23 cellular contexts compared by ENCODE assay signal in the genomic region with DNA sequence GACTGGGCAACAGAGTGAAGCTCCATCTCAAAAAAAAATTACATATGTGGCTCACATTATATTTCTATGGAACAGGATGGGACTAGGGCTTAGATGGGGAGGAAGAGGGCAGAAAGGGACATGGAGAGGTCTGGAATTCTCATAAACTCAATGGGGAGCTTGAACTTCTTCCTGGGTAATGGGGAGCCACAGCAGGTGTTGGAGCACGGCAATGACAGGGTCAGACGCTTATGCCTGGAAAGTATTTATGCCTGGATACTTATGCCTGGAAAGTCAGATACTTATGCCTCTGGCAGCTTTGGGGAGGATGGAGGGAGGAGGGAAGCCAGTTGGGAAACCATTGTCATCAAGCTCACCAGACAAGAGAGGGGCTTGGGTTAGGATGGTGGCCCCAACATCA. TPM values are rescaled to one million over a fixed set of nuclear protein-coding genes. Genes with fewer than 3 reads are reported as not detected.
A peak's percentile ranks its signal among the peaks of the same experiment; 100 is the strongest.
DNase-seq lines count a peak whose midpoint lies in the region; FAIRE-seq and TF ChIP-seq lines count a peak whose summit lies in the region.
"Had no signal": no experiment of that assay in that cellular context is flagged by ENCODE, and none has a peak within 500 bp of the region (broad histone marks: within the 10 kb centered on the region; RNA-seq: fewer than 3 reads in every experiment).

No MANE protein-coding gene starts in this region.

- no peaks in the 10 kb centered on the region for H4K20me1 ChIP-seq in astrocyte (ENCODE audit: insufficient read depth, low read length)
- no peaks in the 10 kb centered on the region for H4K20me1 ChIP-seq in H1 (replicated peaks in 1 of 2; ENCODE audit: control insufficient read depth in 1 of 2, insufficient read depth in 2 of 2, low read length in 2 of 2)
- H4K20me1 ChIP-seq: BLaER1 had no signal

- no peak overlapping the region for H2AFZ ChIP-seq in astrocyte (ENCODE audit: low read depth, low read length)
- no peak overlapping the region for H2AFZ ChIP-seq in H1 (ENCODE audit: low read length)

- TF ChIP-seq CTCF in astrocyte (IDR thresholded peaks at IDR 0.05; ENCODE audit: insufficient read depth, low read depth, low read length) (no peak), H1 (IDR thresholded peaks at IDR 0.05; ENCODE audit: control extremely low read depth in 1 of 3, insufficient read depth in 1 of 3, low read depth in 1 of 3, low read length in 3 of 3) (no peak), Caco-2 (IDR thresholded peaks at IDR 0.05; ENCODE audit: insufficient read depth in 1 of 2, low read depth in 1 of 2, low read length in 1 of 2, severe bottlenecking in 1 of 2, unreplicated experiment in 1 of 2) (no peak)

- H3K27ac Mint-ChIP-seq in activated CD4-positive, alpha-beta T cell treated with anti-CD3 and anti-CD28 coated beads, Interleukin-2, amount 10 ng/mL, durations not matched to agents 7 days and 5 days, result peak overlapping the region; percentile 33
- H3K27ac Mint-ChIP-seq in astrocyte (ENCODE audit: unreplicated experiment), result peak overlapping the region; percentile 53
- H3K27ac Mint-ChIP-seq in Caco-2 (ENCODE audit: unreplicated experiment), result no peak overlapping the region
- H3K27ac Mint-ChIP-seq: CD4-positive, CD25-positive, alpha-beta regulatory T cell; CD8-positive, alpha-beta memory T cell had no signal

- H3K23ac ChIP-seq in H1 (ENCODE audit: insufficient read length), result no peak overlapping the region

- H3K79me2 ChIP-seq in astrocyte (ENCODE audit: insufficient read depth, low read length), result no peaks in the 10 kb centered on the region
- no peaks in the 10 kb centered on the region for H3K79me2 ChIP-seq in H1 (ENCODE audit: control insufficient read depth in 1 of 2, insufficient read depth in 2 of 2, low read length in 2 of 2)

- no peak overlapping the region for H2BK5ac ChIP-seq in H1 (ENCODE audit: low read depth, low read length)

- H3K4me1 Mint-ChIP-seq in activated CD4-positive, alpha-beta T cell treated with anti-CD3 and anti-CD28 coated beads, Interleukin-2, amount 10 ng/mL, durations not matched to agents 7 days and 5 days, result no peaks in the 10 kb centered on the region
- H3K4me1 Mint-ChIP-seq in astrocyte (ENCODE audit: low read depth, unreplicated experiment) (no peaks in the 10 kb centered on the region), Caco-2 (ENCODE audit: low read depth, unreplicated experiment) (no peaks in the 10 kb centered on the region)
- H3K4me1 Mint-ChIP-seq: CD14-positive monocyte; CD4-positive, alpha-beta memory T cell; CD4-positive, CD25-positive, alpha-beta regulatory T cell; CD8-positive, alpha-beta memory T cell had no signal

- TF ChIP-seq EP300 in H1 (IDR thresholded peaks at IDR 0.05; ENCODE audit: borderline replicate concordance in 1 of 2, low read depth in 2 of 2, low read length in 2 of 2), result no peak

- no peak overlapping the region for H4K5ac ChIP-seq in H1 (ENCODE audit: insufficient read length, low read depth, low read length)

- 81% methylated on average over 2 of the region's 2 CpGs; no CpG with 5 or more reads in 1 of the 2 experiments for WGBS in H1 (ENCODE audit: extremely low coverage in 1 of 2, insufficient coverage in 1 of 2, insufficient read length in 1 of 2, insufficient replicate concordance in 2 of 2, low coverage in 1 of 2, low lambda C conversion rate in 2 of 2, missing lambda C conversion rate in 1 of 2), 2 experiments

- no peak overlapping the region for H3K4me2 ChIP-seq in astrocyte (ENCODE audit: low read length)
- no peak overlapping the region for H3K4me2 ChIP-seq in H1 (ENCODE audit: insufficient read depth in 1 of 2, low read depth in 2 of 2, low read length in 2 of 2)
- H3K4me2 ChIP-seq: BLaER1 had no signal

- H2BK12ac ChIP-seq in H1 (ENCODE audit: low read depth, low read length), result no peak overlapping the region

- no peak overlapping the region for H4K8ac ChIP-seq in H1 (ENCODE audit: extremely low read depth, insufficient read depth, low read length)

- H3K56ac ChIP-seq in H1 (replicated peaks; ENCODE audit: insufficient read length, low read depth, low read length), result no peak overlapping the region

- FAIRE-seq in astrocyte (lab: Jason Lieb, UNC) (no peak), H1 (lab: Jason Lieb, UNC) (no peak)
- FAIRE-seq: D721Med, G401.6, GM12891 had no signal

- H3K4me3 ChIP-seq in astrocyte (ENCODE audit: insufficient read depth, low read depth, low read length) (no peak overlapping the region), H1 (ENCODE audit: extremely low read depth in 1 of 4, insufficient read depth in 2 of 4, low read depth in 3 of 4, low read length in 4 of 4) (no peak overlapping the region), Caco-2 (ENCODE audit: low read depth, low read length) (no peak overlapping the region)
- H3K4me3 ChIP-seq: BLaER1 had no signal

- H3K23me2 ChIP-seq in H1 (ENCODE audit: low read depth, low read length), result no peaks in the 10 kb centered on the region

- no peaks in the 10 kb centered on the region for H3K36me3 Mint-ChIP-seq in activated CD4-positive, alpha-beta T cell treated with anti-CD3 and anti-CD28 coated beads, Interleukin-2, amount 10 ng/mL, durations not matched to agents 7 days and 5 days (ENCODE audit: low read depth)
- no peaks in the 10 kb centered on the region for H3K36me3 Mint-ChIP-seq in astrocyte (ENCODE audit: low read depth, unreplicated experiment)
- H3K36me3 Mint-ChIP-seq in Caco-2 (ENCODE audit: insufficient read depth, unreplicated experiment), result no peaks in the 10 kb centered on the region
- H3K36me3 Mint-ChIP-seq: CD14-positive monocyte; CD4-positive, alpha-beta memory T cell; CD4-positive, CD25-positive, alpha-beta regulatory T cell; CD8-positive, alpha-beta memory T cell had no signal

- no peaks in the 10 kb centered on the region for H3K9me3 Mint-ChIP-seq in activated CD4-positive, alpha-beta T cell treated with anti-CD3 and anti-CD28 coated beads, Interleukin-2, amount 10 ng/mL, durations not matched to agents 7 days and 5 days
- no peaks in the 10 kb centered on the region for H3K9me3 Mint-ChIP-seq in astrocyte (ENCODE audit: unreplicated experiment)
- no peaks in the 10 kb centered on the region for H3K9me3 Mint-ChIP-seq in Caco-2 (ENCODE audit: unreplicated experiment)
- H3K9me3 Mint-ChIP-seq: CD4-positive, alpha-beta memory T cell; CD8-positive, alpha-beta memory T cell had no signal

- H3K4ac ChIP-seq in H1 (replicated peaks; ENCODE audit: insufficient read length, low read depth, low read length), result no peak overlapping the region

- H3K9me3 ChIP-seq in astrocyte (ENCODE audit: insufficient read depth, low read depth, low read length) (no peaks in the 10 kb centered on the region), H1 (ENCODE audit: insufficient read depth in 2 of 2, low read depth in 1 of 2, low read length in 1 of 2) (no peaks in the 10 kb centered on the region), Caco-2 (no peaks in the 10 kb centered on the region)
- H3K9me3 ChIP-seq: BE2C, BLaER1 had no signal

- CTCF ChIA-PET in activated CD4-positive, alpha-beta T cell treated with anti-CD3 and anti-CD28 coated beads, Interleukin-2, amount 10 ng/mL, durations not matched to agents 7 days and 5 days (lab: Charles Lee), result interaction anchor here (1.8 kb wide), 1 partner anchor 9 kb away, joined by 6 read pairs; no protein-coding TSS in a partner anchor
- CTCF ChIA-PET in H1 (lab: Charles Lee; ENCODE audit: partially characterized antibody) (interaction anchor here (0.7 to 17.3 kb wide), 27 partner anchors 11 to 567 kb away, joined by 3 to 365 read pairs (median 8); partner anchors contain the start of gene TRRAP), Caco-2 (lab: Charles Lee) (interaction anchor here (1.0 kb wide), 1 partner anchor 61 kb away, joined by 3 read pairs; no protein-coding TSS in a partner anchor)

- no peaks in the 10 kb centered on the region for H3K79me1 ChIP-seq in H1 (ENCODE audit: low read depth, low read length)

- no peak overlapping the region for H3K27ac ChIP-seq in astrocyte (ENCODE audit: low read depth, low read length)
- H3K27ac ChIP-seq in H1 (ENCODE audit: low read depth, low read length), result no peak overlapping the region
- H3K27ac ChIP-seq: 22Rv1, BLaER1 had no signal

- no peak overlapping the region for H2AK5ac ChIP-seq in H1 (ENCODE audit: low read depth, low read length)

- H2BK15ac ChIP-seq in H1 (ENCODE audit: low read length), result no peak overlapping the region

- H3K4me1 ChIP-seq in astrocyte (ENCODE audit: insufficient read depth, low read length) (peaks cover 3% of the 10 kb centered on the region), H1 (replicated peaks in 1 of 4; ENCODE audit: control insufficient read depth in 3 of 4, insufficient read depth in 4 of 4, low read length in 3 of 4) (peaks cover 0 to 5% (median 2%) of the 10 kb centered on the region in 4 experiments; a peak in 4 of 7 replicates), Caco-2 (no peaks in the 10 kb centered on the region)
- H3K4me1 ChIP-seq: BE2C had no signal

- no peak for DNase-seq in activated CD4-positive, alpha-beta T cell treated with anti-CD3 and anti-CD28 coated beads, Interleukin-2, amount 10 ng/mL, durations not matched to agents 7 days and 5 days
- DNase-seq in activated CD4-positive, alpha-beta T cell treated with anti-CD3 and anti-CD28 coated beads for 4 hours, result no peak
- no peak for DNase-seq in astrocyte (ENCODE audit: low read depth)
- no peak for DNase-seq in H1 (ENCODE audit: low read depth in 1 of 2, low spot score in 2 of 2)
- DNase-seq in Caco-2, result no peak
- no peak for DNase-seq in amniotic stem cell (lab: John Stamatoyannopoulos, UW)
- DNase-seq: ACHN; BE2C; C1 segment of cervical spinal cord; Calu3; CD4-positive, alpha-beta memory T cell; CD4-positive, CD25-positive, alpha-beta regulatory T cell; CD8-positive, alpha-beta memory T cell; COR-L47; DMS79 treated with DMSO at 0.1 percent for 48 hours; GF-D8 had no signal

- TF ChIP-seq RAD21 in H1 (IDR thresholded peaks at IDR 0.05 in 1 of 2, conservative IDR thresholded peaks at IDR 0.05 in 1 of 2; ENCODE audit: low read depth in 2 of 2, low read length in 2 of 2), result no peak

- H3K27me3 Mint-ChIP-seq in activated CD4-positive, alpha-beta T cell treated with anti-CD3 and anti-CD28 coated beads, Interleukin-2, amount 10 ng/mL, durations not matched to agents 7 days and 5 days, result no peaks in the 10 kb centered on the region
- H3K27me3 Mint-ChIP-seq in astrocyte (ENCODE audit: low read depth, unreplicated experiment), result peaks cover 21% of the 10 kb centered on the region
- no peaks in the 10 kb centered on the region for H3K27me3 Mint-ChIP-seq in Caco-2 (ENCODE audit: insufficient read depth, unreplicated experiment)

- no TSS peak for BruUV-seq in Caco-2 (replicated peaks; lab: Mats Ljungman, UMichigan)

- no peak overlapping the region for H3K14ac ChIP-seq in H1 (ENCODE audit: insufficient read length)

- H3K4me3 Mint-ChIP-seq in activated CD4-positive, alpha-beta T cell treated with anti-CD3 and anti-CD28 coated beads, Interleukin-2, amount 10 ng/mL, durations not matched to agents 7 days and 5 days, result no peak overlapping the region
- H3K4me3 Mint-ChIP-seq in astrocyte (ENCODE audit: unreplicated experiment) (no peak overlapping the region), Caco-2 (ENCODE audit: unreplicated experiment) (no peak overlapping the region)
- H3K4me3 Mint-ChIP-seq: CD14-positive monocyte; CD4-positive, alpha-beta memory T cell; CD4-positive, CD25-positive, alpha-beta regulatory T cell; CD8-positive, alpha-beta memory T cell had no signal

- H3K9ac ChIP-seq in astrocyte (ENCODE audit: low read length), result no peak overlapping the region
- no peak overlapping the region for H3K9ac ChIP-seq in H1 (replicated peaks in 1 of 4; ENCODE audit: extremely low read depth in 1 of 4, low read depth in 3 of 4, low read length in 3 of 4)
- H3K9ac ChIP-seq: BLaER1 had no signal

- TF ChIP-seq POLR2A in H1 (IDR thresholded peaks at IDR 0.05; ENCODE audit: control extremely low read depth in 1 of 2, low read depth in 2 of 2, low read length in 2 of 2), result no peak

- no peak overlapping the region for H2BK120ac ChIP-seq in H1 (replicated peaks; ENCODE audit: low read depth, low read length)

- H3K18ac ChIP-seq in H1 (ENCODE audit: extremely low read depth, low read length), result no peak overlapping the region

- intact Hi-C loops in Caco-2 (cut with micrococcal nuclease; ENCODE audit: unreplicated experiment), result no loop called here

- H3K27me3 ChIP-seq in astrocyte (ENCODE audit: insufficient read depth, low read length) (no peaks in the 10 kb centered on the region), H1 (replicated peaks in 1 of 4; ENCODE audit: control insufficient read depth in 3 of 4, extremely low read depth in 1 of 4, insufficient read depth in 3 of 4, low read length in 3 of 4) (no peaks in the 10 kb centered on the region), Caco-2 (replicated peaks; ENCODE audit: control insufficient read depth, insufficient read depth, low read length) (no peaks in the 10 kb centered on the region)
- H3K27me3 ChIP-seq: BE2C, BLaER1 had no signal

- no peaks in the 10 kb centered on the region for H3K36me3 ChIP-seq in astrocyte (ENCODE audit: insufficient read depth, low read length)
- no peaks in the 10 kb centered on the region for H3K36me3 ChIP-seq in H1 (ENCODE audit: control insufficient read depth in 2 of 4, insufficient read depth in 4 of 4, low read length in 3 of 4)
- H3K36me3 ChIP-seq in Caco-2 (ENCODE audit: control insufficient read depth, insufficient read depth, low read length), result no peaks in the 10 kb centered on the region
- H3K36me3 ChIP-seq: BE2C, BLaER1 had no signal

- POLR2A ChIA-PET in activated CD4-positive, alpha-beta T cell treated with anti-CD3 and anti-CD28 coated beads, Interleukin-2, amount 10 ng/mL, durations not matched to agents 7 days and 5 days (lab: Charles Lee), result interaction anchor here (0.7 kb wide), 1 partner anchor 749 kb away, joined by 3 read pairs; no protein-coding TSS in a partner anchor
- POLR2A ChIA-PET in H1 (lab: Charles Lee; ENCODE audit: partially characterized antibody) (interaction anchor here (0.5 kb wide), 1 partner anchor 64 kb away, joined by 4 read pairs; no protein-coding TSS in a partner anchor), Caco-2 (lab: Charles Lee) (no interaction called here)

- H2BK20ac ChIP-seq in H1 (ENCODE audit: low read length), result no peak overlapping the region

- no peak overlapping the region for H4K91ac ChIP-seq in H1 (replicated peaks; ENCODE audit: insufficient read length, low read length)

RNA-seq across cellular contexts. Expression of gene TMEM130, which starts 36.8 kb away (rescaled TPM):
- total RNA-seq in activated CD4-positive, alpha-beta T cell treated with anti-CD3 and anti-CD28 coated beads, Interleukin-2, amount 10 ng/mL, durations not matched to agents 7 days and 5 days, result not detected
- total RNA-seq in astrocyte (8.9 and 12.4 TPM in 2 replicates), Caco-2 (2022) (not detected in 2 replicates)
- 2.9 and 3.7 TPM in 2 replicates for total RNA-seq in H1 (2021; fragmentation: NEBNext Ultra II Directional; extraction: Animal tissue kit (Norgen Biotek cat#: 25700))
- polyA plus RNA-seq in H1 (2011; rRNA removed), result 6.6 and 14.0 TPM in 2 replicates
- polyA plus RNA-seq in H1 (2011; cell fraction: cytosol; rRNA removed), result 4.1 TPM
- 6.3 TPM for polyA plus RNA-seq in H1 (2011; cell fraction: nucleus; rRNA removed)
- 2.0 to 4.6 TPM (median 3.0 TPM) in 4 replicates for polyA plus RNA-seq in H1 (2012, experiment 1 of 2)
- 1.3 TPM for polyA plus RNA-seq in H1 (2012, experiment 2 of 2)
- polyA plus RNA-seq in H1 (2013, experiment 1 of 2), result 4.0 TPM
- polyA plus RNA-seq in H1 (2013, experiment 2 of 2), result 4.9 TPM
- polyA minus RNA-seq in H1 (2011; rRNA and poly(A)+ RNA removed), result 1.2 and 1.9 TPM in 2 replicates
- 4.0 TPM for polyA minus RNA-seq in H1 (2011; cell fraction: cytosol; rRNA and poly(A)+ RNA removed)
- 1.1 TPM for polyA minus RNA-seq in H1 (2011; cell fraction: nucleus; rRNA and poly(A)+ RNA removed)
- total RNA-seq: A673; Calu3; CD4-positive, alpha-beta memory T cell; CD4-positive, CD25-positive, alpha-beta regulatory T cell; CD8-positive, alpha-beta memory T cell had no signal
- polyA plus RNA-seq: CD14-positive monocyte; CD4-positive, alpha-beta memory T cell; CD4-positive, CD25-positive, alpha-beta regulatory T cell; CD8-positive, alpha-beta memory T cell had no signal

RNA-seq across cellular contexts. Expression of gene TRRAP, which starts 45.3 kb away (rescaled TPM):
- total RNA-seq in activated CD4-positive, alpha-beta T cell treated with anti-CD3 and anti-CD28 coated beads, Interleukin-2, amount 10 ng/mL, durations not matched to agents 7 days and 5 days, result 10 to 100 TPM; 63.4 to 65.1 TPM
- total RNA-seq in astrocyte, result 33.4 and 33.5 TPM in 2 replicates
- total RNA-seq in H1 (2021; fragmentation: NEBNext Ultra II Directional; extraction: Animal tissue kit (Norgen Biotek cat#: 25700)), result 48.6 and 53.3 TPM in 2 replicates
- 21.7 and 29.7 TPM in 2 replicates for polyA plus RNA-seq in H1 (2011; rRNA removed)
- 17.7 TPM for polyA plus RNA-seq in H1 (2011; cell fraction: cytosol; rRNA removed)
- polyA plus RNA-seq in H1 (2011; cell fraction: nucleus; rRNA removed), result 52.9 TPM
- polyA plus RNA-seq in H1 (2012, experiment 1 of 2), result 24.3 to 29.8 TPM (median 26.7 TPM) in 4 replicates
- 4.2 TPM for polyA plus RNA-seq in H1 (2012, experiment 2 of 2)
- 16.4 TPM for polyA plus RNA-seq in H1 (2013, experiment 1 of 2)
- polyA plus RNA-seq in H1 (2013, experiment 2 of 2), result 14.9 TPM
- 62.3 and 75.5 TPM in 2 replicates for polyA minus RNA-seq in H1 (2011; rRNA and poly(A)+ RNA removed)
- 47.8 TPM for polyA minus RNA-seq in H1 (2011; cell fraction: cytosol; rRNA and poly(A)+ RNA removed)
- polyA minus RNA-seq in H1 (2011; cell fraction: nucleus; rRNA and poly(A)+ RNA removed), result 65.2 TPM
- 51.6 and 55.4 TPM in 2 replicates for total RNA-seq in Caco-2 (2022)
